28 cellular contexts compared by ENCODE assay signal in the genomic region with DNA sequence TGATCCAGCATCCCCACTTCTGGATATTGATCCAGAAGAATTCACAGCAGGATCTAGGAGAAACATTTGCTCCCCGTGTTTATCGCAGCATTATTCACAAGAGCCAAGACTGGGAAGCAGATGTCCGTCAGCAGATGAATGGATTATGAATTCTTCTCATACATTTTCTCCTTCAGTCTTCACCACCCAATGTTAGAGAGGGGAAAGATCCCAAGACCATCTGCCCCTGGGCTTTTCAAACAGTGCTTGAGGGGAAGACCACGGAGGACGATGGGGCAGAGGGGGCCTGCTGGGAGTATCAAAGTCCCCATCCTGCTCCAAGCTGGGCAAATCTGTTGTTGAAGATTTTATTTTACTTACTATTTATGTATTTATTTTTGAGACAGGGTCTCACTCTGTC. TPM values are rescaled to one million over a fixed set of nuclear protein-coding genes. Genes with fewer than 3 reads are reported as not detected.
"Had no signal": no experiment of that assay in that cellular context is flagged by ENCODE, and none has a peak within 500 bp of the region (broad histone marks: within the 10 kb centered on the region; RNA-seq: fewer than 3 reads in every experiment).

No MANE protein-coding gene starts in this region.

- H3K4me3 Mint-ChIP-seq: activated CD4-positive, alpha-beta T cell treated with anti-CD3 and anti-CD28 coated beads, Interleukin-2, amount 10 ng/mL, durations not matched to agents 24 days and 14 days; activated CD8-positive, alpha-beta T cell treated with anti-CD3 and anti-CD28 coated beads for 36 hours; activated naive CD4-positive, alpha-beta T cell treated with anti-CD3 and anti-CD28 coated beads for 36 hours; activated T-cell treated with anti-CD3 and anti-CD28 coated beads, Interleukin-2, amount 50 U/mL, for 4 hours; activated T-helper 1 cell treated with anti-CD3 and anti-CD28 coated beads, Interleukin-12 subunit alpha, Interleukin-12 subunit beta, Interleukin-2, Interleukin-4 antibody, amounts not matched to agents 30 ng/mL and 10 ng/mL and 1 ng/mL, durations not matched to agents 14 hours and 24 hours and 36 hours; central memory CD8-positive, alpha-beta T cell had no signal

- H3K36me3 Mint-ChIP-seq: activated naive CD4-positive, alpha-beta T cell treated with anti-CD3 and anti-CD28 coated beads, Interleukin-2, amount 50 U/mL, for 72 hours had no signal

- H3K27ac Mint-ChIP-seq: activated CD4-positive, alpha-beta T cell treated with anti-CD3 and anti-CD28 coated beads, Interleukin-2, amount 10 ng/mL, durations not matched to agents 24 days and 14 days; activated CD8-positive, alpha-beta T cell treated with anti-CD3 and anti-CD28 coated beads for 36 hours; activated naive CD4-positive, alpha-beta T cell treated with anti-CD3 and anti-CD28 coated beads for 36 hours; activated naive CD4-positive, alpha-beta T cell treated with anti-CD3 and anti-CD28 coated beads, Interleukin-2, amount 50 U/mL, for 72 hours; activated T-helper 1 cell treated with anti-CD3 and anti-CD28 coated beads, Interleukin-12 subunit alpha, Interleukin-12 subunit beta, Interleukin-2, Interleukin-4 antibody, amounts not matched to agents 30 ng/mL and 10 ng/mL and 1 ng/mL, durations not matched to agents 14 hours and 24 hours and 36 hours had no signal

- H3K9me3 Mint-ChIP-seq: activated CD4-positive, alpha-beta T cell treated with anti-CD3 and anti-CD28 coated beads, Interleukin-2, amount 10 ng/mL, durations not matched to agents 24 days and 14 days; activated T-helper 1 cell treated with anti-CD3 and anti-CD28 coated beads, Interleukin-12 subunit alpha, Interleukin-12 subunit beta, Interleukin-2, Interleukin-4 antibody, amounts not matched to agents 30 ng/mL and 10 ng/mL and 1 ng/mL, durations not matched to agents 14 hours and 24 hours and 36 hours; central memory CD8-positive, alpha-beta T cell had no signal

- H3K27me3 Mint-ChIP-seq: activated CD4-positive, alpha-beta T cell treated with anti-CD3 and anti-CD28 coated beads, Interleukin-2, amount 10 ng/mL, durations not matched to agents 24 days and 14 days; activated CD8-positive, alpha-beta T cell treated with anti-CD3 and anti-CD28 coated beads for 36 hours; central memory CD8-positive, alpha-beta T cell had no signal

- H3K4me1 Mint-ChIP-seq: activated CD4-positive, alpha-beta T cell treated with anti-CD3 and anti-CD28 coated beads, Interleukin-2, amount 10 ng/mL, durations not matched to agents 24 days and 14 days; central memory CD8-positive, alpha-beta T cell had no signal

- ATAC-seq: activated CD8-positive, alpha-beta T cell treated with anti-CD3 and anti-CD28 coated beads for 36 hours; activated naive CD4-positive, alpha-beta T cell treated with anti-CD3 and anti-CD28 coated beads, Interleukin-2, amount 50 U/mL, for 72 hours; activated T-cell treated with anti-CD3 and anti-CD28 coated beads, Interleukin-2, amount 50 U/mL, for 4 hours; K562; Panc1; SK-N-SH treated with all-trans-retinoic acid at 6 μM for 48 hours had no signal

- DNase-seq: activated CD4-positive, alpha-beta T cell treated with anti-CD3 and anti-CD28 coated beads, Interleukin-2, amount 10 ng/mL, durations not matched to agents 24 days and 14 days; activated CD4-positive, alpha-beta T cell treated with anti-CD3 and anti-CD28 coated beads, Interleukin-2, amount 50 U/mL, for 4 hours; activated CD8-positive, alpha-beta memory T cell treated with anti-CD3 and anti-CD28 coated beads, Interleukin-2, amount 50 U/mL, for 4 hours; activated CD8-positive, alpha-beta T cell treated with anti-CD3 and anti-CD28 coated beads for 36 hours; activated gamma-delta T cell treated with Interleukin-2 at 50 U/mL for 16 hours; activated naive CD4-positive, alpha-beta T cell treated with anti-CD3 and anti-CD28 coated beads for 36 hours; activated T-cell treated with anti-CD3 and anti-CD28 coated beads for 4 hours; activated T-cell treated with anti-CD3 and anti-CD28 coated beads, Interleukin-2, amount 50 U/mL, for 4 hours; anterior cingulate cortex; brain microvascular endothelial cell; NCI-H1092 treated with DMSO at 0.1 percent for 48 hours; NCI-H1417; NCI-H146; NCI-H187; NCI-H2029 treated with DMSO at 0.1 percent for 48 hours; NCI-H2227 treated with DMSO at 0.1 percent for 48 hours; NCI-H446; NCI-H510A treated with DMSO at 0.1 percent for 48 hours; SHP77 treated with DMSO at 0.1 percent for 48 hours; T1000 had no signal

RNA-seq across cellular contexts. Expression of a gene that starts 41.1 kb away (rescaled TPM):
- total RNA-seq: activated CD4-positive, alpha-beta T cell treated with anti-CD3 and anti-CD28 coated beads, Interleukin-2, amount 10 ng/mL, durations not matched to agents 24 days and 14 days; activated CD8-positive, alpha-beta T cell treated with anti-CD3 and anti-CD28 coated beads for 36 hours; activated naive CD4-positive, alpha-beta T cell treated with anti-CD3 and anti-CD28 coated beads for 36 hours; activated naive CD4-positive, alpha-beta T cell treated with anti-CD3 and anti-CD28 coated beads, Interleukin-2, amount 50 U/mL, for 72 hours; activated T-helper 1 cell treated with anti-CD3 and anti-CD28 coated beads, Interleukin-12 subunit alpha, Interleukin-12 subunit beta, Interleukin-2, Interleukin-4 antibody, amounts not matched to agents 30 ng/mL and 10 ng/mL and 1 ng/mL, durations not matched to agents 14 hours and 24 hours and 36 hours; T-helper 1 cell treated with Interleukin-12 subunit alpha and Interleukin-12 subunit beta and Interleukin-4 antibody, amounts not matched to agents 30 ng/mL and 1 ng/mL, for 36 hours; T-helper 2 cell treated with Interferon-gamma antibody and Interleukin-4, amounts not matched to agents 100 ng/mL and 5 ng/mL, for 36 hours had no signal
- polyA plus RNA-seq: K562 had no signal
